Comparison of ENCODE assay signal across 1 cellular context in genomic region chr7:27112960-27113949, GRCh38.
A peak's percentile ranks its signal among the peaks of the same experiment; 100 is the strongest.
TF ChIP-seq lines count a peak whose summit lies in the region.

No MANE protein-coding gene starts in this region.

TF ChIP-seq in HCT116, 20 proteins besides CTCF, POLR2A, EP300 and RAD21 (continued from another document):
- TF ChIP-seq ELF1 (IDR thresholded peaks at IDR 0.05; ENCODE audit: borderline replicate concordance, low read depth) (no peak), YY1 (IDR thresholded peaks at IDR 0.05; ENCODE audit: extremely low read depth, insufficient replicate concordance, low read depth, low read length) (no peak), FOSL1 (IDR thresholded peaks at IDR 0.05; ENCODE audit: low read depth) (no peak), SIN3A (IDR thresholded peaks at IDR 0.05; ENCODE audit: low read depth) (0 out of 2 replicates have a peak, but pooled peaks have one; percentile 26), EZH2phosphoT487 (IDR thresholded peaks at IDR 0.05; ENCODE audit: borderline replicate concordance) (no peak), ZFX (IDR thresholded peaks at IDR 0.05) (peak; percentile 70; the same call in 1 of the 2 replicates), POLR2AphosphoS5 (IDR thresholded peaks at IDR 0.05; ENCODE audit: low read depth, low read length) (peak; percentile 55), JUND (IDR thresholded peaks at IDR 0.05) (no peak), EZH2 (IDR thresholded peaks at IDR 0.05) (no peak), EGR1 (IDR thresholded peaks at IDR 0.05; ENCODE audit: low read depth) (no peak), ATF3 (IDR thresholded peaks at IDR 0.05) (no peak), CBX3 (IDR thresholded peaks at IDR 0.05; ENCODE audit: low read depth) (no peak), SRF (IDR thresholded peaks at IDR 0.05; ENCODE audit: low read depth) (no peak)
- TF ChIP-seq, protein P1, sequence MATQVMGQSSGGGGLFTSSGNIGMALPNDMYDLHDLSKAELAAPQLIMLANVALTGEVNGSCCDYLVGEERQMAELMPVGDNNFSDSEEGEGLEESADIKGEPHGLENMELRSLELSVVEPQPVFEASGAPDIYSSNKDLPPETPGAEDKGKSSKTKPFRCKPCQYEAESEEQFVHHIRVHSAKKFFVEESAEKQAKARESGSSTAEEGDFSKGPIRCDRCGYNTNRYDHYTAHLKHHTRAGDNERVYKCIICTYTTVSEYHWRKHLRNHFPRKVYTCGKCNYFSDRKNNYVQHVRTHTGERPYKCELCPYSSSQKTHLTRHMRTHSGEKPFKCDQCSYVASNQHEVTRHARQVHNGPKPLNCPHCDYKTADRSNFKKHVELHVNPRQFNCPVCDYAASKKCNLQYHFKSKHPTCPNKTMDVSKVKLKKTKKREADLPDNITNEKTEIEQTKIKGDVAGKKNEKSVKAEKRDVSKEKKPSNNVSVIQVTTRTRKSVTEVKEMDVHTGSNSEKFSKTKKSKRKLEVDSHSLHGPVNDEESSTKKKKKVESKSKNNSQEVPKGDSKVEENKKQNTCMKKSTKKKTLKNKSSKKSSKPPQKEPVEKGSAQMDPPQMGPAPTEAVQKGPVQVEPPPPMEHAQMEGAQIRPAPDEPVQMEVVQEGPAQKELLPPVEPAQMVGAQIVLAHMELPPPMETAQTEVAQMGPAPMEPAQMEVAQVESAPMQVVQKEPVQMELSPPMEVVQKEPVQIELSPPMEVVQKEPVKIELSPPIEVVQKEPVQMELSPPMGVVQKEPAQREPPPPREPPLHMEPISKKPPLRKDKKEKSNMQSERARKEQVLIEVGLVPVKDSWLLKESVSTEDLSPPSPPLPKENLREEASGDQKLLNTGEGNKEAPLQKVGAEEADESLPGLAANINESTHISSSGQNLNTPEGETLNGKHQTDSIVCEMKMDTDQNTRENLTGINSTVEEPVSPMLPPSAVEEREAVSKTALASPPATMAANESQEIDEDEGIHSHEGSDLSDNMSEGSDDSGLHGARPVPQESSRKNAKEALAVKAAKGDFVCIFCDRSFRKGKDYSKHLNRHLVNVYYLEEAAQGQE (IDR thresholded peaks at IDR 0.05; ENCODE audit: low read depth) = no peak
